ENCODE assay signal across 29 cellular contexts in genomic region chr6:72132425-72132824, GRCh38.
A peak's percentile ranks its signal among the peaks of the same experiment; 100 is the strongest.
DNase-seq lines count a peak whose midpoint lies in the region; ATAC-seq and TF ChIP-seq lines count a peak whose summit lies in the region.
"Had no signal": no experiment of that assay in that cellular context is flagged by ENCODE, and none has a peak within 500 bp of the region (broad histone marks: within the 10 kb centered on the region; RNA-seq: fewer than 3 reads in every experiment).

No MANE protein-coding gene starts in this region.

- H3K4me3 ChIP-seq in psoas muscle, result no peak overlapping the region
- H3K4me3 ChIP-seq: colonic mucosa, esophagus squamous epithelium, gastroesophageal sphincter, right atrium auricular region, vagina had no signal

- 66 to 70% (median 68%) methylated on average over 1 of the region's 1 CpG for WGBS in psoas muscle, 3 donors

- H3K27ac ChIP-seq in epithelial cell of prostate (no peak overlapping the region), psoas muscle (no peak overlapping the region)
- H3K27ac ChIP-seq: colonic mucosa, esophagus squamous epithelium, gastroesophageal sphincter, right atrium auricular region, RWPE1, vagina had no signal

- ATAC-seq in GM21360 (IDR thresholded peaks at IDR 0.05; ENCODE audit: unreplicated experiment), result peak; percentile 55
- ATAC-seq in HG03469 (IDR thresholded peaks at IDR 0.05; ENCODE audit: unreplicated experiment), result peak; percentile 55
- no peak for ATAC-seq in GM18867 (IDR thresholded peaks at IDR 0.05; ENCODE audit: unreplicated experiment)
- no peak for ATAC-seq in psoas muscle
- ATAC-seq: effector memory CD8-positive, alpha-beta T cell; gastroesophageal sphincter; left ventricle myocardium superior; stimulated activated naive B cell treated with anti-CD40 and anti-IgM and Interleukin-4, amounts not matched to agents 10 μg/mL and 1 μg/mL and 100 μg/mL, for 72 hours had no signal

- DNase-seq in Daoy (ENCODE audit: low read depth), result peak; percentile 12
- DNase-seq in epithelial cell of prostate (ENCODE audit: low read depth, low spot score), result peak; percentile 0
- DNase-seq in NCI-H1105 (lab: John Stamatoyannopoulos, UW), result no peak
- DNase-seq in SHP77 treated with DMSO at 0.1 percent for 48 hours (lab: John Stamatoyannopoulos, UW), result no peak
- DNase-seq in psoas muscle, result no peak
- DNase-seq: activated CD4-positive, alpha-beta T cell treated with anti-CD3 and anti-CD28 coated beads for 4 hours; activated naive CD4-positive, alpha-beta T cell treated with Interleukin-2 at 50 U/mL for 16 hours; activated T-cell treated with anti-CD3 and anti-CD28 coated beads, Interleukin-2, amount 50 U/mL, for 24 hours; amygdala; C1 segment of cervical spinal cord; Caco-2; colonic mucosa; effector memory CD8-positive, alpha-beta T cell; esophagus squamous epithelium; H7; hypothalamus; Karpas-422; left ventricle myocardium superior; NCI-H1930; NCI-H226; stimulated activated CD4-positive, alpha-beta T cell treated with anti-CD3 and anti-CD28 coated beads, Interleukin-4, amount 100 ng/mL, for 24 hours; stimulated activated naive B cell treated with anti-CD40 and anti-IgM and Interleukin-4, amounts not matched to agents 10 μg/mL and 1 μg/mL and 100 μg/mL, for 72 hours had no signal

- H3K9me3 ChIP-seq in psoas muscle, result no peaks in the 10 kb centered on the region
- H3K9me3 ChIP-seq: Caco-2, colonic mucosa, esophagus squamous epithelium, gastroesophageal sphincter, right atrium auricular region, vagina had no signal

- intact Hi-C loops in psoas muscle (cut with DNase I), result no loop called here

- no peaks in the 10 kb centered on the region for H3K4me1 ChIP-seq in psoas muscle
- H3K4me1 ChIP-seq: Caco-2, colonic mucosa, esophagus squamous epithelium, gastroesophageal sphincter, right atrium auricular region, vagina had no signal

- TF ChIP-seq CTCF in psoas muscle (IDR thresholded peaks at IDR 0.05), result no peak

- no peaks in the 10 kb centered on the region for H3K27me3 ChIP-seq in psoas muscle (ENCODE audit: insufficient read depth in 3 of 3, low read length in 2 of 3)
- H3K27me3 ChIP-seq: colonic mucosa, esophagus squamous epithelium, gastroesophageal sphincter, right atrium auricular region, vagina had no signal

- H3K36me3 ChIP-seq in psoas muscle (ENCODE audit: insufficient read depth in 1 of 2, low read depth in 1 of 2), result no peaks in the 10 kb centered on the region
- H3K36me3 ChIP-seq: colonic mucosa, esophagus squamous epithelium, gastroesophageal sphincter, right atrium auricular region, vagina had no signal

Comparison
In these comparisons a context has a peak if more than half of its experiments do, and no peak if none do; other contexts are left out.
1. DNase-seq: peak in Daoy (single experiment) and epithelial cell of prostate (single experiment); none in NCI-H1105 (single experiment), SHP77 treated with DMSO at 0.1 percent for 48 hours (single experiment) and psoas muscle (0 of 2).
2. ATAC-seq: peak in GM21360 (single experiment) and HG03469 (single experiment); none in GM18867 (single experiment) and psoas muscle (0 of 4).